Comparison of ENCODE assay signal across 11 cellular contexts in the genomic region with DNA sequence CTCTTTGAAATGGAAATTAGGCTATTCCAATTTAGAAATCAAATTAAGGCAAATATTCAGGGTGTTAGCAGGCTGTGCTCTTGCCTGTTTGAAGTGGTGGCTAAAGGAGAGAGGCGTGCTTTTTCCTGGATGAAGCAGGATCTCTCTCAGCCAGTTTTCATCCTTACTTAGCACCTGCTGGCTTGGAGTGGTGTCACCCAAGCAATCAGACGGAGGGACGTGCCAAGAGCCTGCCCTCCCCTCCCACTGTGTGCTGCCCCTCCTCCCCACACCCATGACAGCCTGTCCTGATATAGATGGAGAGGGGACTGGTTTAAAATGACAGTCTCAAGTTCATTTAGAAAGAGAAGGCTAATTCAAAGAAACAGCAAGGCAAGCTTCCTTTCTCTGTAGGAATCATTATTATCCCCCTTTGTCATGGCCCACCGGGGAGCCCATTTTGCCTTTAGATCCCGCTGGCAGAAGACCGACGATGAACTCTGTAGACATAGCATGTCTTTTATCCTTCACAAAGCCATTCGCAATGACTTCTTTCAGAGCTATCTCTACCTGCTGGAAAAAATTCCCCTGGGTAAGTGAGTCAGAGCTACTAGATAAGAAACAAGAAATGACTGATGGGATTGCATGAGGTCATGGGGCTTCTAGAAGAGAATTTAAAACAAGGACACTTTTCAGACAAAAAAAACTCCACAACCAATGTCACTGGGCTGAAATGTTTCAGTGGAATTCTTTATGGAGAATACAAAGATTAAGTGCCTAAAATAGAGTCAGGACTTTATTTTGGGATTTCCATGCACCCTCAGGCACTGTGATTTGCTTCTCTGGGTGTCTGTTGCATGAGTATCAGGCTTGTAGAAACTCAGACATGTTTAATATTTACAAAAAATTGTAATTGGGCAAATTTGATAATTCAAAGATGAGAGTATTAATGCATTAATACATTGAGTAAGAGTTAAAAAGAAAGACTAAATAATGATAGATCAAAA. TPM values are rescaled to one million over a fixed set of nuclear protein-coding genes. Genes with fewer than 3 reads are reported as not detected.
A peak's percentile ranks its signal among the peaks of the same experiment; 100 is the strongest.
DNase-seq lines count a peak whose midpoint lies in the region; ATAC-seq, FAIRE-seq and TF ChIP-seq lines count a peak whose summit lies in the region.
"Had no signal": no experiment of that assay in that cellular context is flagged by ENCODE, and none has a peak within 500 bp of the region (broad histone marks: within the 10 kb centered on the region; RNA-seq: fewer than 3 reads in every experiment).

TSS of gene NTMT2 (plus strand) at position 269 of the 986 bp plus-strand sequence. CDS start at position 418, 149 bp downstream.

- H3K27me3 ChIP-seq in bronchial epithelial cell (ENCODE audit: control insufficient read depth, insufficient read depth, low read length) = no peaks in the 10 kb centered on the region
- H3K27me3 ChIP-seq: gastroesophageal sphincter had no signal

- peak within 1 kb of the TSS in 2 of 3 experiments; percentile 48 to 50 for H3K27ac Mint-ChIP-seq in nephron
- H3K27ac Mint-ChIP-seq: natural killer cell treated with Interleukin-12 subunit alpha and Interleukin-12 subunit beta and Interleukin-15 and Interleukin-18, amount 100 ng/mL, for 72 hours had no signal

- ATAC-seq in HG03432 (IDR thresholded peaks at IDR 0.05; ENCODE audit: unreplicated experiment) = peak; percentile 77
- ATAC-seq in HG02970 (IDR thresholded peaks at IDR 0.05; ENCODE audit: low FRiP score, unreplicated experiment) = no peak
- ATAC-seq: gastroesophageal sphincter; natural killer cell treated with Interleukin-12 subunit alpha and Interleukin-12 subunit beta and Interleukin-15 and Interleukin-18, amount 100 ng/mL, for 72 hours had no signal

- H3K4me1 Mint-ChIP-seq in nephron = peaks cover 32% of the 10 kb centered on the region

- no peak within 1 kb of the TSS for H3K4me3 ChIP-seq in bronchial epithelial cell (ENCODE audit: low read depth, low read length)
- H3K4me3 ChIP-seq: gastroesophageal sphincter had no signal

- no peaks in the 10 kb centered on the region for H3K27me3 Mint-ChIP-seq in nephron (ENCODE audit: low read depth)

- TF ChIP-seq CTCF in bronchial epithelial cell (IDR thresholded peaks at IDR 0.05; ENCODE audit: insufficient read depth, low read length, severe bottlenecking) (no peak), nephron (IDR thresholded peaks at IDR 0.05; ENCODE audit: unreplicated experiment in 3 of 3) (no peak)

- DNase-seq in NCI-H2107 (lab: John Stamatoyannopoulos, UW) = peak; percentile 91
- peak; percentile 59 for DNase-seq in bronchial epithelial cell (ENCODE audit: low read depth)
- no peak for DNase-seq in SHP77 (lab: John Stamatoyannopoulos, UW)
- DNase-seq in UCSD-AML1 (lab: John Stamatoyannopoulos, UW; ENCODE audit: unreplicated experiment) = no peak
- DNase-seq in pons (ENCODE audit: low spot score) = no peak

- no peaks in the 10 kb centered on the region for H3K36me3 ChIP-seq in bronchial epithelial cell (ENCODE audit: control insufficient read depth, insufficient read depth, low read length)
- H3K36me3 ChIP-seq: gastroesophageal sphincter had no signal

- no peak for FAIRE-seq in bronchial epithelial cell (lab: Jason Lieb, UNC)

- peak within 1 kb of the TSS in 1 of 3 experiments; percentile 43 for H3K4me3 Mint-ChIP-seq in nephron
- H3K4me3 Mint-ChIP-seq: natural killer cell treated with Interleukin-12 subunit alpha and Interleukin-12 subunit beta and Interleukin-15 and Interleukin-18, amount 100 ng/mL, for 72 hours had no signal

- H3K9me3 Mint-ChIP-seq in nephron = peaks cover 3% of the 10 kb centered on the region

- H3K36me3 Mint-ChIP-seq in nephron (ENCODE audit: low read depth) = no peaks in the 10 kb centered on the region

RNA-seq across cellular contexts. Expression of gene NTMT2, which starts in this region (rescaled TPM):
- total RNA-seq in bronchial epithelial cell = not detected in 2 replicates
- total RNA-seq: gastroesophageal sphincter; LHCN-M2; natural killer cell treated with Interleukin-12 subunit alpha and Interleukin-12 subunit beta and Interleukin-15 and Interleukin-18, amount 100 ng/mL, for 72 hours had no signal

Comparison
In these comparisons a context has a peak if more than half of its experiments do, and no peak if none do; other contexts are left out.
1. Peak in DNase-seq in bronchial epithelial cell; RNA of the gene not detected or under 1 TPM.